In the genomic region with DNA sequence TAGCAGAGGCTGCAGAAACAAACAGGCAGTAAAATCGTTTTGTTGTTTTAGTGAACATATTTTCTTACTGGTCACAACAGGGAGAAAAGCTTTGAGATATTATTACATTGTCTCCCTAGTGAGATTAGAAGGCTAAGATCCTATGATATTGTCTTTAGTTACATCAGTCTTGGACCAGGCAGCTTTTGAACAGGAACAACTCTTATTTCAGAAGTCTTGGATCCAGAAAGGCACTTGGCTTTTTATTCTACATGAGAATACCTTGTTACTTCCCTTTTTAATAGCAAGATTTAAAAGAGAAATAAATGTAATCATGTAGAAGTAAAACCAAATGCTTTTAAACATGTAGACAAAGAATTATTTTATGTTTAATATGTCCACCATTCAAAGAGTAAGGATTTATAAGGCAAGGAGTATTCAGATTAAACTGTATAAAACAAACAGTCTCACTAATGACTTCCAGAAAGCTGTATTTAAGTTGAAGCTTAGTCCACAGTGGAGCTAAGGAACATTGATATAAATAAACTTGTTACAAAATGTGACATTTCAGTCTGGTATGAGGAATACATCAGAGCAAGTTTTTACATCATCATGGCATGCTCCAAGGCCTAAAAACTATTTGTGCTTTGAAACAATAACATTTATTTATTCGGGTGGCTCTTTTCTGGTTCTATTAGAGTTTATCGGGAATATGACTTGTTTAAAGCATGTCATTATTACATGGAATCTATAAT, we compare ENCODE assay signal across 14 cellular contexts.
"Had no signal": no experiment of that assay in that cellular context is flagged by ENCODE, and none has a peak within 500 bp of the region (broad histone marks: within the 10 kb centered on the region; RNA-seq: fewer than 3 reads in every experiment).

No MANE protein-coding gene starts in this region.

- H3K9me3 ChIP-seq: esophagus muscularis mucosa, lower lobe of right lung, stomach had no signal

- H3K27ac ChIP-seq: lower lobe of right lung, stomach, WERI-Rb-1 had no signal

- DNase-seq: activated CD4-positive, alpha-beta T cell treated with anti-CD3 and anti-CD28 coated beads for 4 hours; activated naive CD4-positive, alpha-beta T cell treated with Interleukin-2 at 50 U/mL for 16 hours; activated naive CD8-positive, alpha-beta T cell treated with anti-CD3 and anti-CD28 coated beads, Interleukin-2, amount 50 U/mL, for 24 hours; dorsolateral prefrontal cortex; immature natural killer cell; left cardiac atrium; lower lobe of right lung; naive thymus-derived CD4-positive, alpha-beta T cell; retina; stimulated activated CD4-positive, alpha-beta T cell treated with anti-CD3 and anti-CD28 coated beads, Interleukin-15, amount 100 ng/mL, for 24 hours; stimulated activated CD4-positive, alpha-beta T cell treated with anti-CD3 and anti-CD28 coated beads, Interleukin-4, amount 100 ng/mL, for 4 hours; stomach; WERI-Rb-1 had no signal

- ATAC-seq: activated naive CD8-positive, alpha-beta T cell treated with anti-CD3 and anti-CD28 coated beads, Interleukin-2, amount 50 U/mL, for 24 hours; left cardiac atrium; lower lobe of right lung; naive thymus-derived CD4-positive, alpha-beta T cell had no signal

- H3K4me3 ChIP-seq: dorsolateral prefrontal cortex, esophagus muscularis mucosa, lower lobe of right lung, stomach had no signal

- H3K36me3 ChIP-seq: WERI-Rb-1 had no signal
